ENCODE assay signal across 6 cellular contexts in the genomic region with DNA sequence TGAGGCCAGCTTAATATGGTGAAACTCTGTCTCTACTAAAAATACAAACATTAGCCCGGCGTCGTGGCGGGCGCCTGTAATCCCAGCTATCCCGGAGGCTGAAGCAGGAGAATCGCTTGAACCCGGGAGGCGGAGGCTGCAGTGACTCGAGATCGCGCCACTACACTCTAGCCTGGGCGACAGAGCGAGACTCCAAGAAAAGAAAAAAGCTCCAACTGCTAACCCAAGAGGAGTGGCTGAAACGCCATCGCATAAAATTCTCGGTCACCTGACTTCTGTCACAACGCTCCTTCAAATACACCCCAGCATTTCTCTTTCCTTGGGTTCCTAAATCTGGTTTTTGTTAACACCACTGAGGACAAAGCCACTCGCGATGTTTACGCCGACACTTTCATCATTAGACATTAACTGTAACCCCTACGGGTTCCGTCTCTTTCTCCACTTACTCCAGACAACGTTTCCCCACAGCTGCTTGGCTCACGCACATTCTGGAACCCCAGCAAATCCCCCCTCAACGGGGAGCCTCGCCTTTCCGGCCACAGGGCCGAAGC. TPM values are rescaled to one million over a fixed set of nuclear protein-coding genes. Genes with fewer than 3 reads are reported as not detected.
A peak's percentile ranks its signal among the peaks of the same experiment; 100 is the strongest.
DNase-seq lines count a peak whose midpoint lies in the region; ATAC-seq lines count a peak whose summit lies in the region.

No MANE protein-coding gene starts in this region.

- DNase-seq in A172 (ENCODE audit: low spot score) = peak; percentile 30
- no peak for DNase-seq in SJSA1 (ENCODE audit: low read depth in 1 of 2, low spot score in 2 of 2)
- peak in 31 of 42 donors; percentile 10 to 64 (median 37) for DNase-seq in head of caudate nucleus
- peak; percentile 78 for DNase-seq in superior temporal gyrus (ENCODE audit: extremely low spot score)
- no peak for DNase-seq in DMS114 treated with DMSO at 0.1 percent for 48 hours (lab: John Stamatoyannopoulos, UW; ENCODE audit: unreplicated experiment)

- ATAC-seq in GM19455 (IDR thresholded peaks at IDR 0.05; ENCODE audit: unreplicated experiment) = peak; percentile 7

- intact Hi-C loops in head of caudate nucleus (cut with DNase I) = loop anchor here (5.0 kb wide), 1 partner anchor 51 kb away; the partner anchor contains the start of gene BZW1

- H3K27me3 ChIP-seq in SJSA1 (replicated peaks) = no peaks in the 10 kb centered on the region

- H3K36me3 ChIP-seq in SJSA1 = peaks cover 53% of the 10 kb centered on the region

- peak overlapping the region; percentile 92 for H3K4me3 ChIP-seq in SJSA1

- H3K4me1 ChIP-seq in SJSA1 (replicated peaks) = peaks cover 13% of the 10 kb centered on the region; the same call in 1 of the 2 replicates

- H3K27ac ChIP-seq in SJSA1 = peak overlapping the region; percentile 96

- H3K9me3 ChIP-seq in SJSA1 (replicated peaks) = no peaks in the 10 kb centered on the region

RNA-seq across cellular contexts. Expression of gene CLK1, which starts 0.7 kb away (rescaled TPM):
- 47.7 and 51.7 TPM in 2 replicates for total RNA-seq in A172 (2014; rRNA removed; shearing (Covaris generic))
- total RNA-seq in SJSA1 (2014; rRNA removed; shearing (Covaris generic)) = 39.6 and 126 TPM in 2 replicates

RNA-seq across cellular contexts. Expression of gene PPIL3, which starts 25.1 kb away (rescaled TPM):
- 89.1 and 173 TPM in 2 replicates for total RNA-seq in A172 (2014; rRNA removed; shearing (Covaris generic))
- total RNA-seq in SJSA1 (2014; rRNA removed; shearing (Covaris generic)) = 20.8 and 30.4 TPM in 2 replicates

RNA-seq across cellular contexts. Expression of gene NIF3L1, which starts 25.4 kb away (rescaled TPM):
- 69.7 and 80.0 TPM in 2 replicates for total RNA-seq in A172 (2014; rRNA removed; shearing (Covaris generic))
- total RNA-seq in SJSA1 (2014; rRNA removed; shearing (Covaris generic)) = 25.3 and 31.7 TPM in 2 replicates

RNA-seq across cellular contexts. Expression of gene BZW1, which starts 52.0 kb away (rescaled TPM):
- total RNA-seq in A172 (2014; rRNA removed; shearing (Covaris generic)) = 365 and 408 TPM in 2 replicates
- total RNA-seq in SJSA1 (2014; rRNA removed; shearing (Covaris generic)) = 308 and 508 TPM in 2 replicates

Comparison
In these comparisons a context has a peak if more than half of its experiments do, and no peak if none do; other contexts are left out.
1. DNase-seq: peak in A172 (single experiment), head of caudate nucleus (31 of 42) and superior temporal gyrus (single experiment); none in SJSA1 (0 of 2) and DMS114 treated with DMSO at 0.1 percent for 48 hours (single experiment).